Comparison of ENCODE assay signal across 12 cellular contexts in genomic region chr10:69574571-69574978, GRCh38. TPM values are rescaled to one million over a fixed set of nuclear protein-coding genes. Genes with fewer than 3 reads are reported as not detected.
DNase-seq lines count a peak whose midpoint lies in the region; ATAC-seq and TF ChIP-seq lines count a peak whose summit lies in the region.
"Had no signal": no experiment of that assay in that cellular context is flagged by ENCODE, and none has a peak within 500 bp of the region (broad histone marks: within the 10 kb centered on the region; RNA-seq: fewer than 3 reads in every experiment).

No MANE protein-coding gene starts in this region.

- H3K27ac Mint-ChIP-seq in activated CD4-positive, alpha-beta T cell treated with anti-CD3 and anti-CD28 coated beads for 36 hours: no peak overlapping the region

- CTCF ChIA-PET in activated CD4-positive, alpha-beta T cell treated with anti-CD3 and anti-CD28 coated beads for 36 hours (lab: Charles Lee): no interaction called here

- H3K27me3 Mint-ChIP-seq in activated CD4-positive, alpha-beta T cell treated with anti-CD3 and anti-CD28 coated beads for 36 hours: peaks cover 74% of the 10 kb centered on the region

- H3K4me1 ChIP-seq in ectodermal cell (ENCODE audit: control insufficient read depth, insufficient read depth, low read length) (peaks cover 48% of the 10 kb centered on the region), neuron (ENCODE audit: insufficient read depth, low read length) (peaks cover 20% of the 10 kb centered on the region)

- H3K36me3 ChIP-seq in ectodermal cell (ENCODE audit: control insufficient read depth, insufficient read depth, low read length): no peaks in the 10 kb centered on the region
- H3K36me3 ChIP-seq in neuron (ENCODE audit: insufficient read depth, low read length): no peaks in the 10 kb centered on the region

- H3K27me3 ChIP-seq in ectodermal cell (ENCODE audit: control insufficient read depth, insufficient read depth, low read length, poor library complexity, severe bottlenecking): peaks cover 100% of the 10 kb centered on the region
- H3K27me3 ChIP-seq in neuron (ENCODE audit: insufficient read depth, low read length): peaks cover 97% of the 10 kb centered on the region

- ATAC-seq in activated CD4-positive, alpha-beta T cell treated with anti-CD3 and anti-CD28 coated beads for 36 hours: peak; percentile 50
- ATAC-seq in HG03095 (IDR thresholded peaks at IDR 0.05; ENCODE audit: unreplicated experiment) (no peak), HG03521 (IDR thresholded peaks at IDR 0.05; ENCODE audit: unreplicated experiment) (no peak)

- no peak overlapping the region for H3K4me3 Mint-ChIP-seq in activated CD4-positive, alpha-beta T cell treated with anti-CD3 and anti-CD28 coated beads for 36 hours

- POLR2A ChIA-PET in activated CD4-positive, alpha-beta T cell treated with anti-CD3 and anti-CD28 coated beads for 36 hours (lab: Charles Lee): no interaction called here

- intact Hi-C loops in activated CD4-positive, alpha-beta T cell treated with anti-CD3 and anti-CD28 coated beads for 36 hours (cut with DNase I, micrococcal nuclease): no loop called here

- H2AFZ ChIP-seq in neuron (ENCODE audit: low read depth, low read length): peak overlapping the region; percentile 38

- H3K27ac ChIP-seq in ectodermal cell (ENCODE audit: insufficient read depth, low read depth, low read length, poor library complexity, severe bottlenecking): no peak overlapping the region

- no peak for TF ChIP-seq CTCF in GM20000 (IDR thresholded peaks at IDR 0.05; ENCODE audit: extremely low read depth, missing control alignments)

- 0 to 1% methylated on average over 12 of the region's 12 CpGs for WGBS in ectodermal cell, 2 experiments

- H3K9me3 ChIP-seq in ectodermal cell (ENCODE audit: control insufficient read depth, low read length): no peaks in the 10 kb centered on the region
- no peaks in the 10 kb centered on the region for H3K9me3 ChIP-seq in neuron (ENCODE audit: low read length)

- H3K36me3 Mint-ChIP-seq in activated CD4-positive, alpha-beta T cell treated with anti-CD3 and anti-CD28 coated beads for 36 hours (ENCODE audit: low read depth): no peaks in the 10 kb centered on the region

- DNase-seq in activated CD4-positive, alpha-beta T cell treated with anti-CD3 and anti-CD28 coated beads for 36 hours: peak; percentile 30
- no peak for DNase-seq in activated CD4-positive, alpha-beta T cell treated with anti-CD3 and anti-CD28 coated beads for 4 hours
- peak; percentile 49 for DNase-seq in OCI-M1 (lab: John Stamatoyannopoulos, UW)
- DNase-seq in GM20000 (ENCODE audit: low spot score): no peak
- DNase-seq: dermis blood vessel endothelial cell, mesenchymal stem cell, NCI-H345 had no signal

- H3K4me1 Mint-ChIP-seq in activated CD4-positive, alpha-beta T cell treated with anti-CD3 and anti-CD28 coated beads for 36 hours: peaks cover 21% of the 10 kb centered on the region

- no peaks in the 10 kb centered on the region for H3K9me3 Mint-ChIP-seq in activated CD4-positive, alpha-beta T cell treated with anti-CD3 and anti-CD28 coated beads for 36 hours (ENCODE audit: low read depth)

- peak overlapping the region; percentile 27 for H3K4me3 ChIP-seq in ectodermal cell (ENCODE audit: insufficient read depth, low read depth, low read length)
- peak overlapping the region; percentile 54 for H3K4me3 ChIP-seq in neuron (ENCODE audit: low read length)

RNA-seq across cellular contexts. Expression of gene NEUROG3, which starts 1.4 kb away (rescaled TPM):
- under 1 TPM; 0.18 to 0.21 TPM for total RNA-seq in activated CD4-positive, alpha-beta T cell treated with anti-CD3 and anti-CD28 coated beads for 36 hours
- polyA plus RNA-seq in ectodermal cell (2013, experiment 1 of 4): not detected
- not detected for polyA plus RNA-seq in ectodermal cell (2013, experiment 2 of 4)
- not detected for polyA plus RNA-seq in ectodermal cell (2013, experiment 3 of 4)
- not detected for polyA plus RNA-seq in ectodermal cell (2013, experiment 4 of 4)
- total RNA-seq: dermis blood vessel endothelial cell, glomerular endothelial cell had no signal

RNA-seq across cellular contexts. Expression of gene FAM241B, which starts 55.5 kb away (rescaled TPM):
- 1 to 10 TPM; 6.3 to 9.6 TPM for total RNA-seq in activated CD4-positive, alpha-beta T cell treated with anti-CD3 and anti-CD28 coated beads for 36 hours
- 8.6 TPM for polyA plus RNA-seq in ectodermal cell (2013, experiment 1 of 4)
- polyA plus RNA-seq in ectodermal cell (2013, experiment 2 of 4): 9.8 TPM
- 4.9 TPM for polyA plus RNA-seq in ectodermal cell (2013, experiment 3 of 4)
- 5.8 TPM for polyA plus RNA-seq in ectodermal cell (2013, experiment 4 of 4)
- total RNA-seq: dermis blood vessel endothelial cell had no signal

Comparison
In these comparisons a context has a peak if more than half of its experiments do, and no peak if none do; other contexts are left out.
1. DNase-seq: peak in activated CD4-positive, alpha-beta T cell treated with anti-CD3 and anti-CD28 coated beads for 36 hours (single experiment) and OCI-M1 (single experiment); none in activated CD4-positive, alpha-beta T cell treated with anti-CD3 and anti-CD28 coated beads for 4 hours (0 of 2) and GM20000 (single experiment).